Comparison of ENCODE assay signal across 2 cellular contexts in the genomic region with DNA sequence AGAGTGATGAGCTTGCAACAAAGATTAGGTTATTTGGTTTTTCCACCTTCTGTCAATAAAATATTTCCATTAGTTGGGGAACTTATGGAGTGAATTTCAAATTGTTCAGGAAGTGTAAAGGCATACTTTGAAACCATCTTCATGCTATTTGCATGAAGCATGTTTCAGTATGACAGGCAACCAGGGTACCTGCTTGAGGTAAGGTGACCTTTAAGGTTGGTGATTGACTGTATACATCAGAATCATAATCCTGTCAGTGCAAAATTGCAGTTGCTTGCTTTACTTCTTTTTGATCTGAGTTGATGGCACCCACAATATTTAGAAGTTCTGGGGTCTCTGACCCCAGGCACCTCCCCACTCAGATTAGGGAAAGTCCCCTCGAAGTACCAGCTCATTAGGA.
TF ChIP-seq lines count a peak whose summit lies in the region.

No MANE protein-coding gene starts in this region.

TF ChIP-seq in HCT116, 20 proteins besides CTCF, POLR2A, EP300 and RAD21:
- TF ChIP-seq EZH2phosphoT487 (IDR thresholded peaks at IDR 0.05; ENCODE audit: borderline replicate concordance) (no peak), JUND (IDR thresholded peaks at IDR 0.05) (0 out of 2 replicates have a peak, but pooled peaks have one; percentile 2)
TF ChIP-seq in HCT116: peak in this region for 1.

TF ChIP-seq in SK-N-SH, 30 proteins besides CTCF, POLR2A, EP300 and RAD21:
- no peak for TF ChIP-seq NRF1 (IDR thresholded peaks at IDR 0.05; ENCODE audit: low read depth, low read length)
- TF ChIP-seq TAF1 (IDR thresholded peaks at IDR 0.05; ENCODE audit: borderline replicate concordance, low read depth, low read length), result no peak
- no peak for TF ChIP-seq EZH2phosphoT487 (IDR thresholded peaks at IDR 0.05; ENCODE audit: borderline replicate concordance, low read depth)
- no peak for TF ChIP-seq SIN3A (IDR thresholded peaks at IDR 0.05; ENCODE audit: borderline replicate concordance, low read depth, low read length)
- no peak for TF ChIP-seq RXRA (IDR thresholded peaks at IDR 0.05; ENCODE audit: borderline replicate concordance, low read depth)
- TF ChIP-seq GABPA (IDR thresholded peaks at IDR 0.05; ENCODE audit: low read depth), result no peak
- TF ChIP-seq, protein P1, sequence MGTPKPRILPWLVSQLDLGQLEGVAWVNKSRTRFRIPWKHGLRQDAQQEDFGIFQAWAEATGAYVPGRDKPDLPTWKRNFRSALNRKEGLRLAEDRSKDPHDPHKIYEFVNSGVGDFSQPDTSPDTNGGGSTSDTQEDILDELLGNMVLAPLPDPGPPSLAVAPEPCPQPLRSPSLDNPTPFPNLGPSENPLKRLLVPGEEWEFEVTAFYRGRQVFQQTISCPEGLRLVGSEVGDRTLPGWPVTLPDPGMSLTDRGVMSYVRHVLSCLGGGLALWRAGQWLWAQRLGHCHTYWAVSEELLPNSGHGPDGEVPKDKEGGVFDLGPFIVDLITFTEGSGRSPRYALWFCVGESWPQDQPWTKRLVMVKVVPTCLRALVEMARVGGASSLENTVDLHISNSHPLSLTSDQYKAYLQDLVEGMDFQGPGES (IDR thresholded peaks at IDR 0.05; ENCODE audit: low read depth, low read length), result no peak
- TF ChIP-seq, protein P2, sequence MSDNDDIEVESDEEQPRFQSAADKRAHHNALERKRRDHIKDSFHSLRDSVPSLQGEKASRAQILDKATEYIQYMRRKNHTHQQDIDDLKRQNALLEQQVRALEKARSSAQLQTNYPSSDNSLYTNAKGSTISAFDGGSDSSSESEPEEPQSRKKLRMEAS (IDR thresholded peaks at IDR 0.05; ENCODE audit: low read depth), result no peak
- TF ChIP-seq, protein P3, sequence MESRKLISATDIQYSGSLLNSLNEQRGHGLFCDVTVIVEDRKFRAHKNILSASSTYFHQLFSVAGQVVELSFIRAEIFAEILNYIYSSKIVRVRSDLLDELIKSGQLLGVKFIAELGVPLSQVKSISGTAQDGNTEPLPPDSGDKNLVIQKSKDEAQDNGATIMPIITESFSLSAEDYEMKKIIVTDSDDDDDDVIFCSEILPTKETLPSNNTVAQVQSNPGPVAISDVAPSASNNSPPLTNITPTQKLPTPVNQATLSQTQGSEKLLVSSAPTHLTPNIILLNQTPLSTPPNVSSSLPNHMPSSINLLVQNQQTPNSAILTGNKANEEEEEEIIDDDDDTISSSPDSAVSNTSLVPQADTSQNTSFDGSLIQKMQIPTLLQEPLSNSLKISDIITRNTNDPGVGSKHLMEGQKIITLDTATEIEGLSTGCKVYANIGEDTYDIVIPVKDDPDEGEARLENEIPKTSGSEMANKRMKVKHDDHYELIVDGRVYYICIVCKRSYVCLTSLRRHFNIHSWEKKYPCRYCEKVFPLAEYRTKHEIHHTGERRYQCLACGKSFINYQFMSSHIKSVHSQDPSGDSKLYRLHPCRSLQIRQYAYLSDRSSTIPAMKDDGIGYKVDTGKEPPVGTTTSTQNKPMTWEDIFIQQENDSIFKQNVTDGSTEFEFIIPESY (IDR thresholded peaks at IDR 0.05; ENCODE audit: borderline replicate concordance, low read depth), result no peak
- TF ChIP-seq TEAD4 (IDR thresholded peaks at IDR 0.05; ENCODE audit: borderline replicate concordance, insufficient read depth), result no peak
- TF ChIP-seq CHD2 (IDR thresholded peaks at IDR 0.05; ENCODE audit: low read length, partially characterized antibody), result no peak
- no peak for TF ChIP-seq RCOR1 (IDR thresholded peaks at IDR 0.05; ENCODE audit: low read length)
- TF ChIP-seq, protein P4, sequence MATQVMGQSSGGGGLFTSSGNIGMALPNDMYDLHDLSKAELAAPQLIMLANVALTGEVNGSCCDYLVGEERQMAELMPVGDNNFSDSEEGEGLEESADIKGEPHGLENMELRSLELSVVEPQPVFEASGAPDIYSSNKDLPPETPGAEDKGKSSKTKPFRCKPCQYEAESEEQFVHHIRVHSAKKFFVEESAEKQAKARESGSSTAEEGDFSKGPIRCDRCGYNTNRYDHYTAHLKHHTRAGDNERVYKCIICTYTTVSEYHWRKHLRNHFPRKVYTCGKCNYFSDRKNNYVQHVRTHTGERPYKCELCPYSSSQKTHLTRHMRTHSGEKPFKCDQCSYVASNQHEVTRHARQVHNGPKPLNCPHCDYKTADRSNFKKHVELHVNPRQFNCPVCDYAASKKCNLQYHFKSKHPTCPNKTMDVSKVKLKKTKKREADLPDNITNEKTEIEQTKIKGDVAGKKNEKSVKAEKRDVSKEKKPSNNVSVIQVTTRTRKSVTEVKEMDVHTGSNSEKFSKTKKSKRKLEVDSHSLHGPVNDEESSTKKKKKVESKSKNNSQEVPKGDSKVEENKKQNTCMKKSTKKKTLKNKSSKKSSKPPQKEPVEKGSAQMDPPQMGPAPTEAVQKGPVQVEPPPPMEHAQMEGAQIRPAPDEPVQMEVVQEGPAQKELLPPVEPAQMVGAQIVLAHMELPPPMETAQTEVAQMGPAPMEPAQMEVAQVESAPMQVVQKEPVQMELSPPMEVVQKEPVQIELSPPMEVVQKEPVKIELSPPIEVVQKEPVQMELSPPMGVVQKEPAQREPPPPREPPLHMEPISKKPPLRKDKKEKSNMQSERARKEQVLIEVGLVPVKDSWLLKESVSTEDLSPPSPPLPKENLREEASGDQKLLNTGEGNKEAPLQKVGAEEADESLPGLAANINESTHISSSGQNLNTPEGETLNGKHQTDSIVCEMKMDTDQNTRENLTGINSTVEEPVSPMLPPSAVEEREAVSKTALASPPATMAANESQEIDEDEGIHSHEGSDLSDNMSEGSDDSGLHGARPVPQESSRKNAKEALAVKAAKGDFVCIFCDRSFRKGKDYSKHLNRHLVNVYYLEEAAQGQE (IDR thresholded peaks at IDR 0.05; ENCODE audit: low read depth, low read length), result no peak
- TF ChIP-seq, protein P5, sequence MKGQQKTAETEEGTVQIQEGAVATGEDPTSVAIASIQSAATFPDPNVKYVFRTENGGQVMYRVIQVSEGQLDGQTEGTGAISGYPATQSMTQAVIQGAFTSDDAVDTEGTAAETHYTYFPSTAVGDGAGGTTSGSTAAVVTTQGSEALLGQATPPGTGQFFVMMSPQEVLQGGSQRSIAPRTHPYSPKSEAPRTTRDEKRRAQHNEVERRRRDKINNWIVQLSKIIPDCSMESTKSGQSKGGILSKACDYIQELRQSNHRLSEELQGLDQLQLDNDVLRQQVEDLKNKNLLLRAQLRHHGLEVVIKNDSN (IDR thresholded peaks at IDR 0.05; ENCODE audit: borderline replicate concordance, low read depth), result no peak
- TF ChIP-seq FOXJ3 (CRISPR knock-in tag; IDR thresholded peaks at IDR 0.05), result no peak
- no peak for TF ChIP-seq JUND (IDR thresholded peaks at IDR 0.05)
- TF ChIP-seq MEF2A (IDR thresholded peaks at IDR 0.05; ENCODE audit: borderline replicate concordance, low read depth), result no peak
- no peak for TF ChIP-seq FOSL2 (IDR thresholded peaks at IDR 0.05; ENCODE audit: borderline replicate concordance, low read depth)
- no peak for TF ChIP-seq MXI1 (IDR thresholded peaks at IDR 0.05; ENCODE audit: low read depth, low read length)
- TF ChIP-seq NFIC (IDR thresholded peaks at IDR 0.05; ENCODE audit: borderline replicate concordance), result no peak
